8 cellular contexts compared by ENCODE assay signal in the genomic region with DNA sequence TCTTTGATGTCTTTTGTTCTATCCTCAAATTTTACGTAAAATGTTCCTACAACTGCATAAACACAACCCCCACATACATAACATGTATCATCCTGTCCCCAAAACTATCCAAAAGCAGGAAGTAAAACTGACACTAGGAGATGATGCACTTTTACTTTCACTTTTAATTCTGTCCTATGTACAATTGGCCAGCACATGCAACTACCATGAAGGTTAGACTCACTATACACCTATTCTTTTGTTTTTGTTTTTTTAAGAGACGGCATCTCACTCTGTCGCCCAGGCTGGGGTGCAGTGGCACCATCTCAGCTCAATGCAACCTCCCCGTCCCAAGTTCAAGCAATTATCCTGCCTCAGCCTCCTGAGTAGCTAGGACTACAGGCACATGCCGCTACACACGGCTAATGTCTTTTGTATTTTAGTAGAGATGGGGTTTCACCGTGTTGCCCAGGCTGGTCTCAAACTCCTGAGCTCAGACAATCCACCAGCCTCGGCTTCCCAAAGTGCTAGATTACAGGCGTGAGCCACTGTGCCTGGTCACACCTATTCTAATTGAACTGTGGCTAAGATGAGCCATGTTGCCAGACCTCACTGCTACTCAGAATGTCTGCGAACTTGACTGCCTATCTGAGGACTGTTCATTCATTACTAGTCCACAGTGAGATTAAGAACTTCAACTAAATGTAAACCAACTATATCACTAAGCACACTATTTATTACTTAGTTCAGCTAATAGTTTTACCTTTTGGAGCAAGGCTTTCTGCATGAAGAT. TPM values are rescaled to one million over a fixed set of nuclear protein-coding genes. Genes with fewer than 3 reads are reported as not detected.
DNase-seq lines count a peak whose midpoint lies in the region; ATAC-seq and TF ChIP-seq lines count a peak whose summit lies in the region.

No MANE protein-coding gene starts in this region.

- TF ChIP-seq CTCF in HL-60 (IDR thresholded peaks at IDR 0.05; ENCODE audit: insufficient read depth, low read length): no peak

- DNase-seq in EL (peak; percentile 54), HL-60 (ENCODE audit: low read depth in 1 of 2, low spot score in 1 of 2) (peak; percentile 15 to 19), sciatic nerve (ENCODE audit: low spot score) (no peak), mesenteric fat pad (ENCODE audit: low spot score) (no peak)
- DNase-seq in activated CD4-positive, CD25-positive, alpha-beta regulatory T cell treated with anti-CD3 and anti-CD28 coated beads, Interleukin-2, amount 50 U/mL, for 72 hours: peak; percentile 42
- no peak for DNase-seq in stimulated activated CD4-positive, alpha-beta T cell treated with anti-CD3 and anti-CD28 coated beads, Interleukin-4, amount 100 ng/mL, for 1 hour

- no peaks in the 10 kb centered on the region for H3K27me3 ChIP-seq in HL-60 (ENCODE audit: insufficient read depth, poor library complexity, severe bottlenecking)
- no peaks in the 10 kb centered on the region for H3K27me3 ChIP-seq in esophagus (ENCODE audit: control insufficient read depth in 1 of 2, insufficient read depth in 2 of 2, low read length in 2 of 2)

- peak; percentile 98 for ATAC-seq in GM21447 (IDR thresholded peaks at IDR 0.05; ENCODE audit: unreplicated experiment)
- ATAC-seq in sciatic nerve: peak; percentile 86

- peaks cover 0 to 4% of the 10 kb centered on the region in 2 donors for H3K36me3 ChIP-seq in esophagus (ENCODE audit: control insufficient read depth in 2 of 2, insufficient read depth in 2 of 2, low read length in 1 of 2)

- 63 to 76% methylated on average over 10 of the region's 10 CpGs for WGBS in esophagus, 2 donors

- no peaks in the 10 kb centered on the region for H3K9me3 ChIP-seq in esophagus (ENCODE audit: control insufficient read depth in 2 of 2, insufficient read depth in 1 of 2, low read depth in 1 of 2, low read length in 1 of 2)

- H3K4me3 ChIP-seq in HL-60 (replicated peaks; ENCODE audit: insufficient read depth, low read length) (peak overlapping the region; percentile 9; the same call in 1 of the 2 replicates), esophagus (ENCODE audit: low read depth in 1 of 2, low read length in 2 of 2) (peak overlapping the region in 1 of 2 donors; percentile 5)

- peaks cover 0 to 4% of the 10 kb centered on the region in 2 donors for H3K4me1 ChIP-seq in esophagus (ENCODE audit: control insufficient read depth in 2 of 2, insufficient read depth in 2 of 2, low read length in 1 of 2)

- intact Hi-C loops in sciatic nerve (cut with DNase I): loop anchor here (10.0 kb wide), 1 partner anchor 65 kb away; no protein-coding TSS in a partner anchor

- H3K27ac ChIP-seq in HL-60 (replicated peaks): peak overlapping the region; percentile 62
- H3K27ac ChIP-seq in esophagus (ENCODE audit: low read depth in 2 of 2, low read length in 1 of 2): peak overlapping the region; percentile 66 to 71

RNA-seq across cellular contexts. Expression of gene TOR3A, which starts 48.0 kb away (rescaled TPM):
- 10 to 100 TPM in 1 of 2 donors, 1 to 10 TPM in 1; 7.7 to 16.9 TPM for polyA plus RNA-seq in esophagus
- total RNA-seq in sciatic nerve (18.4 TPM), mesenteric fat pad (22.3 TPM)

Comparison
In these comparisons a context has a peak if more than half of its experiments do, and no peak if none do; other contexts are left out.
1. DNase-seq: peak in EL (single experiment), HL-60 (2 of 2) and activated CD4-positive, CD25-positive, alpha-beta regulatory T cell treated with anti-CD3 and anti-CD28 coated beads, Interleukin-2, amount 50 U/mL, for 72 hours (single experiment); none in sciatic nerve (single experiment), mesenteric fat pad (single experiment) and stimulated activated CD4-positive, alpha-beta T cell treated with anti-CD3 and anti-CD28 coated beads, Interleukin-4, amount 100 ng/mL, for 1 hour (single experiment).